In genomic region chr17:61862975-61863800, GRCh38 we compare ENCODE assay signal across 1 cellular context.
TF ChIP-seq lines count a peak whose summit lies in the region.

TSS of gene BRIP1 (minus strand) at chr17:61863528. CDS start at chr17:61861539, 1,989 bp downstream.

TF ChIP-seq in HepG2, 621 proteins besides CTCF, POLR2A, EP300 and RAD21 (continued from another document and continues in another):
- TF ChIP-seq ARID2 (CRISPR knock-in tag; IDR thresholded peaks at IDR 0.05; ENCODE audit: borderline replicate concordance): peak; percentile 82
- no peak for TF ChIP-seq SETDB1 (CRISPR knock-in tag; IDR thresholded peaks at IDR 0.05; ENCODE audit: borderline replicate concordance)
- no peak for TF ChIP-seq ZBTB8A (CRISPR knock-in tag; IDR thresholded peaks at IDR 0.05; ENCODE audit: borderline replicate concordance, low read depth)
- 0 out of 2 replicates have a peak, but pooled peaks have one; percentile 8 for TF ChIP-seq ARID3A (IDR thresholded peaks at IDR 0.05; ENCODE audit: low read depth, low read length)
- peak; percentile 87; the same call in 1 of the 2 replicates for TF ChIP-seq CAMTA2 (CRISPR knock-in tag; IDR thresholded peaks at IDR 0.05; ENCODE audit: borderline replicate concordance)
- 0 out of 2 replicates have a peak, but pooled peaks have one; percentile 18 for TF ChIP-seq ZNF552 (CRISPR knock-in tag; IDR thresholded peaks at IDR 0.05; ENCODE audit: borderline replicate concordance)
- no peak for TF ChIP-seq PBX3 (CRISPR knock-in tag; IDR thresholded peaks at IDR 0.05; ENCODE audit: borderline replicate concordance)
- TF ChIP-seq SIN3A (IDR thresholded peaks at IDR 0.05; ENCODE audit: borderline replicate concordance, low read depth, low read length): peak; percentile 89; the same call in 1 of the 2 replicates
- TF ChIP-seq RBFOX2 (IDR thresholded peaks at IDR 0.05; ENCODE audit: low read depth, low read length): peak; percentile 30; the same call in 1 of the 2 replicates
- TF ChIP-seq TGIF2 (CRISPR knock-in tag; IDR thresholded peaks at IDR 0.05): peak; percentile 91
- TF ChIP-seq ZNF136 (CRISPR knock-in tag; IDR thresholded peaks at IDR 0.05; ENCODE audit: low read depth): peak; percentile 68; the same call in 1 of the 2 replicates
- TF ChIP-seq KIAA2018 (CRISPR knock-in tag; IDR thresholded peaks at IDR 0.05; ENCODE audit: borderline replicate concordance): peak; percentile 78; the same call in 1 of the 2 replicates
- TF ChIP-seq PATZ1 (CRISPR knock-in tag; IDR thresholded peaks at IDR 0.05): peak; percentile 20; the same call in 1 of the 2 replicates
- TF ChIP-seq NFYC (CRISPR knock-in tag; IDR thresholded peaks at IDR 0.05): peak; percentile 95
- peak; percentile 50; the same call in 1 of the 2 replicates for TF ChIP-seq BCL6 (CRISPR knock-in tag; IDR thresholded peaks at IDR 0.05)
- no peak for TF ChIP-seq ZMYM2 (CRISPR knock-in tag; IDR thresholded peaks at IDR 0.05)
- peak; percentile 88 for TF ChIP-seq HNF4G (IDR thresholded peaks at IDR 0.05; ENCODE audit: borderline replicate concordance, low read depth, low read length)
- TF ChIP-seq HNF4G (CRISPR knock-in tag; IDR thresholded peaks at IDR 0.05; ENCODE audit: borderline replicate concordance, low read depth): peak; percentile 57; the same call in 1 of the 2 replicates
- peak; percentile 72; the same call in 1 of the 2 replicates for TF ChIP-seq ZNF577 (CRISPR knock-in tag; IDR thresholded peaks at IDR 0.05; ENCODE audit: borderline replicate concordance, low read depth)
- TF ChIP-seq THRA (CRISPR knock-in tag; IDR thresholded peaks at IDR 0.05; ENCODE audit: borderline replicate concordance): no peak; the same call in 1 of the 2 replicates
- TF ChIP-seq SOX6 (IDR thresholded peaks at IDR 0.05): no peak
- TF ChIP-seq SOX6 (CRISPR knock-in tag; IDR thresholded peaks at IDR 0.05): peak; percentile 61
- peak; percentile 66 to 72; a peak in 3 of 4 replicates for TF ChIP-seq HMGXB4 (CRISPR knock-in tag; IDR thresholded peaks at IDR 0.05; ENCODE audit: borderline replicate concordance in 1 of 2, low read depth in 1 of 2)
- TF ChIP-seq MEF2D (CRISPR knock-in tag; IDR thresholded peaks at IDR 0.05): peak; percentile 37; the same call in 1 of the 2 replicates
- peak; percentile 95 for TF ChIP-seq E2F5 (CRISPR knock-in tag; conservative IDR thresholded peaks at IDR 0.05)
- TF ChIP-seq ZNF350 (CRISPR knock-in tag; IDR thresholded peaks at IDR 0.05; ENCODE audit: borderline replicate concordance, low read depth): peak; percentile 79; the same call in 1 of the 2 replicates
- TF ChIP-seq ONECUT2 (CRISPR knock-in tag; IDR thresholded peaks at IDR 0.05): no peak; the same call in 1 of the 2 replicates
- TF ChIP-seq SNAPC4 (CRISPR knock-in tag; IDR thresholded peaks at IDR 0.05): peak; percentile 64; the same call in 1 of the 2 replicates
